Comparison of ENCODE assay signal across 18 cellular contexts in the genomic region with DNA sequence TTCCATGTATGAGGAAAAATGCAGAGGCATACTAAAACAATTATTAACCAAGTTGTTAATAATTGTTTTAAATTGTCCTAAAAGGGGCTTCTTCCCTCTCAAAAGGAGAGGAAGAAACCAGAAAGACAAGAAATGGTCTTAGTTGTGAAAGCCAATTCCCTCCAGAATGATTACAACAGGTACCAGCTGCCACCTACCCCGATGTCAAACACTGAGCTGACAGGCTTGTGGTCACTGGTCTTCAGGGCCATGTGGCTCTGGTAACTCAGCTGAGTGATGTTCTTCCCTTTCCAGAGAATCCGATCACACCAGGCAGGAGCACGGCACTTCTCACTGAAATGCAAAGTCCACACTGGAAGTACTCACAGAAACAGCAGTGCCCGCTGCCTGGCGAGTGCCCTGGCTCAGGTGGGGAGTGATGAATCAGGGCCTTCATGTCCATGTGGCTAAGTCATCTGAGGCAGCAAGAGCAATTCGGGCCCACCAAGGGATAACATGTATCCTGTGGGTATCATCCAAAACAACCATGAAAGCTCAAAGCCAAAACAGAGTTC. TPM values are rescaled to one million over a fixed set of nuclear protein-coding genes. Genes with fewer than 3 reads are reported as not detected.
DNase-seq lines count a peak whose midpoint lies in the region; ATAC-seq, FAIRE-seq and TF ChIP-seq lines count a peak whose summit lies in the region.
"Had no signal": no experiment of that assay in that cellular context is flagged by ENCODE, and none has a peak within 500 bp of the region (broad histone marks: within the 10 kb centered on the region; RNA-seq: fewer than 3 reads in every experiment).

No MANE protein-coding gene starts in this region.

- TF ChIP-seq CTCF in liver (IDR thresholded peaks at IDR 0.05; ENCODE audit: low read depth, low read length, missing input control) (no peak), HepG2 (CRISPR knock-in tag; IDR thresholded peaks at IDR 0.05) (no peak), right lobe of liver (IDR thresholded peaks at IDR 0.05) (no peak), neural progenitor cell (IDR thresholded peaks at IDR 0.05) (no peak)

- no peaks in the 10 kb centered on the region for H3K4me1 Mint-ChIP-seq in neural progenitor cell
- H3K4me1 Mint-ChIP-seq: CD14-positive monocyte had no signal

- no peak overlapping the region for H3K14ac ChIP-seq in trophoblast cell (ENCODE audit: low read length)

- no peak overlapping the region for H3K4me3 Mint-ChIP-seq in neural progenitor cell
- H3K4me3 Mint-ChIP-seq: CD4-positive, alpha-beta memory T cell; HFFc6 had no signal

- H3K36me3 Mint-ChIP-seq in neural progenitor cell = peaks cover 11% of the 10 kb centered on the region

- no peak overlapping the region for H2BK120ac ChIP-seq in trophoblast cell (ENCODE audit: insufficient read depth, low read length, poor library complexity)

- H3K4me3 ChIP-seq in liver (ENCODE audit: low read depth in 1 of 3, low read length in 3 of 3) = no peak overlapping the region
- H3K4me3 ChIP-seq in HepG2 (replicated peaks in 1 of 3; ENCODE audit: insufficient read depth in 1 of 3, low read depth in 2 of 3, low read length in 3 of 3) = no peak overlapping the region
- no peak overlapping the region for H3K4me3 ChIP-seq in right lobe of liver
- H3K4me3 ChIP-seq in trophoblast cell (ENCODE audit: low read depth, low read length) = no peak overlapping the region
- H3K4me3 ChIP-seq in neural progenitor cell = no peak overlapping the region
- H3K4me3 ChIP-seq: BLaER1 had no signal

- H2AFZ ChIP-seq in HepG2 (ENCODE audit: low read length) = no peak overlapping the region
- no peak overlapping the region for H2AFZ ChIP-seq in trophoblast cell (ENCODE audit: insufficient read depth, low read length, poor library complexity)
- no peak overlapping the region for H2AFZ ChIP-seq in neural progenitor cell (replicated peaks)

- H3F3A ChIP-seq in neural progenitor cell (ENCODE audit: low read depth) = no peaks in the 10 kb centered on the region

- no peaks in the 10 kb centered on the region for H3K79me1 ChIP-seq in trophoblast cell (ENCODE audit: low read length)

- no peak overlapping the region for H2AK5ac ChIP-seq in trophoblast cell (ENCODE audit: low read length)

- CTCF ChIA-PET in HepG2 (lab: Yijun Ruan, JAX; ENCODE audit: low intra/inter-chr PET ratio, low total read pairs) = no interaction called here

- H3K9me3 ChIP-seq in liver (ENCODE audit: control insufficient read depth in 4 of 4, low read length in 3 of 4) (no peaks in the 10 kb centered on the region), HepG2 (ENCODE audit: low read length) (no peaks in the 10 kb centered on the region), right lobe of liver (no peaks in the 10 kb centered on the region), trophoblast cell (ENCODE audit: insufficient read depth, low read depth, low read length) (no peaks in the 10 kb centered on the region), neural progenitor cell (ENCODE audit: low read depth) (no peaks in the 10 kb centered on the region)
- H3K9me3 ChIP-seq: BLaER1 had no signal

- intact Hi-C loops in HepG2 (cut with micrococcal nuclease; ENCODE audit: unreplicated experiment) (no loop called here), right lobe of liver (cut with DNase I) (no loop called here)

- ATAC-seq in HepG2 (no peak), right lobe of liver (peak; percentile 11 to 76 (median 36)), GM21423 (IDR thresholded peaks at IDR 0.05; ENCODE audit: unreplicated experiment) (no peak), GM21825 (IDR thresholded peaks at IDR 0.05; ENCODE audit: unreplicated experiment) (no peak)
- ATAC-seq: HCT116 had no signal

- no peak overlapping the region for H3K18ac ChIP-seq in trophoblast cell (ENCODE audit: low read length)

- no peak overlapping the region for H4K8ac ChIP-seq in trophoblast cell (ENCODE audit: low read depth, low read length)

- no peak overlapping the region for H4K91ac ChIP-seq in trophoblast cell (ENCODE audit: low read depth, low read length)

- WGBS in liver = 69% methylated on average over 6 of the region's 6 CpGs
- WGBS in HepG2 (ENCODE audit: low lambda C conversion rate) = 77% methylated on average over 6 of the region's 6 CpGs
- WGBS in right lobe of liver (ENCODE audit: insufficient coverage, low coverage, low lambda C conversion rate, missing lambda C conversion rate) = 20% methylated on average over 2 of the region's 6 CpGs
- no CpG with 5 or more reads among the region's 6 CpGs for WGBS in trophoblast cell (ENCODE audit: extremely low coverage, insufficient coverage, insufficient read length)

- no peaks in the 10 kb centered on the region for H3K27me3 ChIP-seq in liver (ENCODE audit: control insufficient read depth in 4 of 4, insufficient read depth in 4 of 4, low read length in 3 of 4)
- no peaks in the 10 kb centered on the region for H3K27me3 ChIP-seq in HepG2 (ENCODE audit: control insufficient read depth in 1 of 2, insufficient read depth in 2 of 2, low read length in 2 of 2)
- H3K27me3 ChIP-seq in right lobe of liver = no peaks in the 10 kb centered on the region
- H3K27me3 ChIP-seq in trophoblast cell (ENCODE audit: insufficient read depth, low read length) = no peaks in the 10 kb centered on the region
- H3K27me3 ChIP-seq in neural progenitor cell = no peaks in the 10 kb centered on the region
- H3K27me3 ChIP-seq: BLaER1 had no signal

- no peak overlapping the region for H4K12ac ChIP-seq in trophoblast cell (ENCODE audit: low read depth, low read length)

- DNase-seq in HepG2 (ENCODE audit: low spot score) = no peak
- peak in 1 of 3 donors; percentile 35 for DNase-seq in right lobe of liver
- peak; percentile 74 to 85 for DNase-seq in trophoblast cell
- no peak for DNase-seq in neural progenitor cell (ENCODE audit: low spot score)
- DNase-seq: 8988T; Calu3; CD4-positive, alpha-beta memory T cell; DMS79 treated with DMSO at 0.1 percent for 48 hours; GF-D8; GOT3; H7; HFFc6 had no signal

- no TSS peak for BruUV-seq in HepG2 (replicated peaks; lab: Mats Ljungman, UMichigan)

- TF ChIP-seq RAD21 in liver (IDR thresholded peaks at IDR 0.05) (no peak), HepG2 (CRISPR knock-in tag; IDR thresholded peaks at IDR 0.05) (no peak)

- in situ Hi-C loops in HepG2 (cut with HindIII; ENCODE audit: extremely low pct_ligation_motif_present, low pct_unique_long_range_greater_than_20kb) = no loop called here

- POLR2A ChIA-PET in HepG2 (lab: Yijun Ruan, JAX) = no interaction called here

- H3K27ac ChIP-seq in liver (ENCODE audit: low read depth in 1 of 2, low read length in 2 of 2) = no peak overlapping the region
- no peak overlapping the region for H3K27ac ChIP-seq in HepG2 (ENCODE audit: extremely low read length, insufficient read depth, low read length)
- H3K27ac ChIP-seq in right lobe of liver = no peak overlapping the region
- no peak overlapping the region for H3K27ac ChIP-seq in trophoblast cell (ENCODE audit: low read depth, low read length)
- H3K27ac ChIP-seq in neural progenitor cell = no peak overlapping the region
- H3K27ac ChIP-seq: BLaER1 had no signal

- no peak overlapping the region for H3K4me2 ChIP-seq in HepG2 (ENCODE audit: low read depth, low read length)
- H3K4me2 ChIP-seq in trophoblast cell (ENCODE audit: low read length) = no peak overlapping the region
- H3K4me2 ChIP-seq in neural progenitor cell = no peak overlapping the region
- H3K4me2 ChIP-seq: BLaER1 had no signal

- H3K4ac ChIP-seq in trophoblast cell (ENCODE audit: low read depth, low read length) = no peak overlapping the region

- H4K20me1 ChIP-seq in HepG2 (ENCODE audit: insufficient read depth, low read length) = no peaks in the 10 kb centered on the region
- no peaks in the 10 kb centered on the region for H4K20me1 ChIP-seq in neural progenitor cell (ENCODE audit: low read depth)
- H4K20me1 ChIP-seq: BLaER1 had no signal

- H3K79me2 ChIP-seq in HepG2 (ENCODE audit: insufficient read depth, low read length) (no peaks in the 10 kb centered on the region), trophoblast cell (ENCODE audit: control insufficient read depth, insufficient read depth, low read length, poor library complexity) (no peaks in the 10 kb centered on the region), neural progenitor cell (ENCODE audit: low read depth) (no peaks in the 10 kb centered on the region)

- H2BK12ac ChIP-seq in trophoblast cell (ENCODE audit: low read length) = no peak overlapping the region

- no peak overlapping the region for H2BK5ac ChIP-seq in trophoblast cell (ENCODE audit: low read depth, low read length, poor library complexity)

- TF ChIP-seq EP300 in HepG2 (IDR thresholded peaks at IDR 0.05; ENCODE audit: low read depth in 2 of 2, low read length in 2 of 2) = no peak
- TF ChIP-seq EP300 in HepG2 (CRISPR knock-in tag; IDR thresholded peaks at IDR 0.05; ENCODE audit: borderline replicate concordance) = no peak

- H3K9ac ChIP-seq in liver (ENCODE audit: low read depth in 1 of 2, low read length in 2 of 2) (no peak overlapping the region), HepG2 (ENCODE audit: insufficient read depth, low read depth, low read length) (no peak overlapping the region), trophoblast cell (ENCODE audit: low read length) (no peak overlapping the region), neural progenitor cell (no peak overlapping the region)
- H3K9ac ChIP-seq: BLaER1 had no signal

- TF ChIP-seq POLR2A in HepG2 (IDR thresholded peaks at IDR 0.05; ENCODE audit: insufficient read depth in 1 of 2, low read depth in 2 of 2, low read length in 2 of 2) = no peak
- TF ChIP-seq POLR2A in right lobe of liver (IDR thresholded peaks at IDR 0.05) = no peak

- H3K36me3 ChIP-seq in liver (ENCODE audit: control insufficient read depth in 4 of 4, insufficient read depth in 3 of 4, low read depth in 1 of 4, low read length in 3 of 4) (peaks cover 17 to 72% (median 66%) of the 10 kb centered on the region in 4 donors), HepG2 (replicated peaks in 1 of 2; ENCODE audit: control insufficient read depth in 1 of 2, insufficient read depth in 2 of 2, low read length in 2 of 2) (peaks cover 13 to 62% of the 10 kb centered on the region in 2 experiments), right lobe of liver (peaks cover 0 to 87% (median 34%) of the 10 kb centered on the region in 4 donors), trophoblast cell (ENCODE audit: control insufficient read depth in 1 of 2, insufficient read depth in 2 of 2, low read length in 2 of 2) (peaks cover 24 to 28% of the 10 kb centered on the region in 2 experiments), neural progenitor cell (no peaks in the 10 kb centered on the region)

- H3K23ac ChIP-seq in trophoblast cell (ENCODE audit: low read length) = peak overlapping the region; percentile 14

- H3K27me3 Mint-ChIP-seq in neural progenitor cell (ENCODE audit: insufficient read depth, low read depth) = no peaks in the 10 kb centered on the region
- H3K27me3 Mint-ChIP-seq: CD4-positive, alpha-beta memory T cell had no signal

- no peaks in the 10 kb centered on the region for H3K9me3 Mint-ChIP-seq in neural progenitor cell
- H3K9me3 Mint-ChIP-seq: CD14-positive monocyte; CD4-positive, alpha-beta memory T cell; HFFc6 had no signal

- H3K27ac Mint-ChIP-seq in neural progenitor cell = no peak overlapping the region
- H3K27ac Mint-ChIP-seq: HFFc6 had no signal

- FAIRE-seq in HepG2 (lab: Jason Lieb, UNC) = no peak

- no peaks in the 10 kb centered on the region for H3K4me1 ChIP-seq in liver (ENCODE audit: control insufficient read depth in 4 of 4, insufficient read depth in 4 of 4, low read length in 3 of 4)
- H3K4me1 ChIP-seq in HepG2 (ENCODE audit: insufficient read depth, low read length) = peaks cover 17% of the 10 kb centered on the region
- peaks cover 0 to 9% (median 0%) of the 10 kb centered on the region in 4 donors for H3K4me1 ChIP-seq in right lobe of liver
- H3K4me1 ChIP-seq in trophoblast cell (ENCODE audit: control insufficient read depth in 1 of 2, insufficient read depth in 2 of 2, low read length in 2 of 2) = no peaks in the 10 kb centered on the region
- H3K4me1 ChIP-seq in neural progenitor cell = no peaks in the 10 kb centered on the region
- H3K4me1 ChIP-seq: BLaER1 had no signal

RNA-seq across cellular contexts. Expression of a gene that starts 18.7 kb away (rescaled TPM):
- total RNA-seq in liver = 1 to 10 TPM; 3.2 to 3.3 TPM
- 1 to 10 TPM; 2.3 to 2.8 TPM for polyA plus RNA-seq in liver
- 3.3 and 7.2 TPM in 2 replicates for total RNA-seq in HepG2 (2016; rRNA removed; fragmentation: Illumina TruSeq; extraction: Trizol)
- 0.44 and 1.0 TPM in 2 replicates for total RNA-seq in HepG2 (2016; cell fraction: cytosol; rRNA removed; fragmentation: Illumina TruSeq; extraction: Trizol; ENCODE audit: low read depth)
- total RNA-seq in HepG2 (2016; cell fraction: insoluble cytoplasmic fraction; rRNA removed; fragmentation: Illumina TruSeq; extraction: Trizol) = 1.8 and 3.4 TPM in 2 replicates
- 1.5 and 2.7 TPM in 2 replicates for total RNA-seq in HepG2 (2016; cell fraction: membrane; rRNA removed; fragmentation: Illumina TruSeq; extraction: Trizol)
- total RNA-seq in HepG2 (2016; cell fraction: nucleus; rRNA removed; fragmentation: Illumina TruSeq; extraction: Trizol) = 6.9 and 7.9 TPM in 2 replicates
- 2.4 and 2.6 TPM in 2 replicates for polyA plus RNA-seq in HepG2 (2011; rRNA removed)
- polyA plus RNA-seq in HepG2 (2011; cell fraction: cytosol; rRNA removed) = 1.9 and 2.1 TPM in 2 replicates
- 2.3 and 4.5 TPM in 2 replicates for polyA plus RNA-seq in HepG2 (2011; cell fraction: nucleus; rRNA removed)
- polyA plus RNA-seq in HepG2 (2012) = 2.0 TPM in 2 replicates
- polyA plus RNA-seq in HepG2 (2016; cell fraction: cytosol; fragmentation: Illumina TruSeq; extraction: Trizol; ENCODE audit: low read depth) = 0.36 and 0.66 TPM in 2 replicates
- 3.2 and 3.4 TPM in 2 replicates for polyA plus RNA-seq in HepG2 (2016; cell fraction: insoluble cytoplasmic fraction; fragmentation: Illumina TruSeq; extraction: Trizol; ENCODE audit: low read depth)
- 0.65 and 2.4 TPM in 2 replicates for polyA plus RNA-seq in HepG2 (2016; cell fraction: membrane; fragmentation: Illumina TruSeq; extraction: Trizol; ENCODE audit: low read depth)
- 5.6 and 7.1 TPM in 2 replicates for polyA plus RNA-seq in HepG2 (2016; cell fraction: nucleus; fragmentation: Illumina TruSeq; extraction: Trizol; ENCODE audit: insufficient read depth, low read depth)
- 5.0 and 11.1 TPM in 2 replicates for polyA minus RNA-seq in HepG2 (2011; rRNA and poly(A)+ RNA removed; ENCODE audit: low replicate concordance)
- 1.8 and 2.0 TPM in 2 replicates for polyA minus RNA-seq in HepG2 (2011; cell fraction: cytosol; rRNA and poly(A)+ RNA removed)
- 4.0 and 4.5 TPM in 2 replicates for polyA minus RNA-seq in HepG2 (2011; cell fraction: nucleus; rRNA and poly(A)+ RNA removed)
- total RNA-seq in right lobe of liver = 10 to 100 TPM in 1 of 6 experiments, 1 to 10 TPM in 5; 3.5 to 10.3 (median 6.1) TPM
- polyA plus RNA-seq in trophoblast cell (2013) = 4.3 and 4.5 TPM in 2 replicates
- 5.6 and 5.9 TPM in 2 replicates for total RNA-seq in neural progenitor cell (ENCODE audit: low replicate concordance)

Comparison
In these comparisons a context has a peak if more than half of its experiments do, and no peak if none do; other contexts are left out.
1. ATAC-seq: peak in right lobe of liver (4 of 4); none in HepG2 (single experiment), GM21423 (single experiment) and GM21825 (single experiment).
2. DNase-seq: peak in trophoblast cell (2 of 2); none in HepG2 (single experiment) and neural progenitor cell (single experiment).